In the genomic region with DNA sequence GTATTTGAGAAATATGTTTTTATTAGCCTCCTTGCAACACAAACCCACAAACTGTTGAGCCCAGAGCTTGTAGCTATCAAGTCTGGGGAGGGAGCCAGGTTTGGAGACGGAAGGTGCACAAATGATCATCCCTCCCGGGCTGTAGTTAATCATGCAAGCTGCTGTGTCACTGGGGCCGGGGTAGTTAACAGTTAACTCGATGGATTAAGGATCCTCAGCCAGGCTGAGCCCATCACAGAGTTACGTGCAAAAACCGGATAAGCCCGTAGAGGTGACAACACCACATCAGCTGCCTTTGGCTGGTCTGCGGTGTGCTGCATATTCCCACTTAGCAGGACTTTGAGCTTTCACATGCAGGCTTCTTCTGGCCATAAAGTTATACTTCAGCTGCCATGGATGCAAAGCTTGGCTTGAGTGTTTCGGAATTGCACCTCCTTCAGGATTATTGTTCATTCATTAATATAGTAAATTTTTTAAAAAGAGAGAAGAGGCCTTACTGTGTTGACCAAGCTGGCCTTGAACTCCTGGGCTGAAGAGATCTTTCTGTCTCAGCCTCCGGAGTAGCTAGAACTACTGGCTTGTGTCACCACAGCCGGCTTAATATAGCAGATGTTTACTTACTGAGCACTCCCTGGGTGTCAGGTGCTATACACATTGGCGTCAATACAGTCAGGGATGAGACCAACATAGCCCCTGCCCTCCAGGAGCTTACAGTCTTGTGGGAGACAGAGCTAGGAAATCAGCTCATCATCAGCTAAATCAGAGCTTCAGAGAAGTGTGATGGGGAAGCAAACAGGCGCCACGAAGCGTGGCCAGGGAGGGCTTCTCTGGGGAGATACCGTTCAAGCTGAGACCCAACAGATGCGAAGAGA, we compare ENCODE assay signal across 9 cellular contexts.
DNase-seq lines count a peak whose midpoint lies in the region; ATAC-seq and TF ChIP-seq lines count a peak whose summit lies in the region.
"Had no signal": no experiment of that assay in that cellular context is flagged by ENCODE, and none has a peak within 500 bp of the region (broad histone marks: within the 10 kb centered on the region; RNA-seq: fewer than 3 reads in every experiment).

No MANE protein-coding gene starts in this region.

- H3K27me3 ChIP-seq in Caco-2 (replicated peaks; ENCODE audit: control insufficient read depth, insufficient read depth, low read length) (no peaks in the 10 kb centered on the region), muscle layer of colon (ENCODE audit: control insufficient read depth in 1 of 2, insufficient read depth in 2 of 2, low read length in 2 of 2) (no peaks in the 10 kb centered on the region)

- POLR2A ChIA-PET in Caco-2 (lab: Charles Lee), result interaction anchor here (0.5 kb wide), 1 partner anchor 360 kb away, joined by 3 read pairs; no protein-coding TSS in a partner anchor

- ATAC-seq in HG03354 (IDR thresholded peaks at IDR 0.05; ENCODE audit: poor library complexity, severe bottlenecking, unreplicated experiment) (peak; percentile 37), HG02642 (IDR thresholded peaks at IDR 0.05; ENCODE audit: poor library complexity, unreplicated experiment) (no peak)

- intact Hi-C loops in Caco-2 (cut with micrococcal nuclease; ENCODE audit: unreplicated experiment), result loop anchor here (1.0 kb wide), 2 partner anchors 8 to 30 kb away; no protein-coding TSS in a partner anchor

- peak; percentile 87 to 93 for DNase-seq in Caco-2
- no peak for DNase-seq in caudate nucleus (lab: John Stamatoyannopoulos, UW)
- no peak for DNase-seq in NCI-H2081 (lab: John Stamatoyannopoulos, UW)
- DNase-seq in T-helper 9 cell, result no peak
- DNase-seq in SK-N-DZ (ENCODE audit: low spot score), result no peak
- DNase-seq: retina had no signal

- CTCF ChIA-PET in Caco-2 (lab: Charles Lee), result interaction anchor here (0.6 to 1.4 kb wide), 5 partner anchors 23 to 228 kb away, joined by 3 to 5 read pairs (median 3); no protein-coding TSS in a partner anchor

- no peaks in the 10 kb centered on the region for H3K9me3 Mint-ChIP-seq in Caco-2 (ENCODE audit: unreplicated experiment)

- H3K4me3 ChIP-seq in Caco-2 (ENCODE audit: low read depth, low read length) (no peak overlapping the region), muscle layer of colon (ENCODE audit: low read depth in 1 of 2, low read length in 2 of 2) (no peak overlapping the region)

- H3K27me3 Mint-ChIP-seq in Caco-2 (ENCODE audit: insufficient read depth, unreplicated experiment), result no peaks in the 10 kb centered on the region

- H3K9ac ChIP-seq in muscle layer of colon (ENCODE audit: low read length), result no peak overlapping the region

- H3K9me3 ChIP-seq in Caco-2, result no peaks in the 10 kb centered on the region
- no peaks in the 10 kb centered on the region for H3K9me3 ChIP-seq in muscle layer of colon (ENCODE audit: low read length)

- H3K36me3 ChIP-seq in Caco-2 (ENCODE audit: control insufficient read depth, insufficient read depth, low read length) (no peaks in the 10 kb centered on the region), muscle layer of colon (ENCODE audit: insufficient read depth, low read length) (no peaks in the 10 kb centered on the region)

- TF ChIP-seq CTCF in Caco-2 (IDR thresholded peaks at IDR 0.05; ENCODE audit: insufficient read depth in 1 of 2, low read depth in 1 of 2, low read length in 1 of 2, severe bottlenecking in 1 of 2, unreplicated experiment in 1 of 2), result no peak

- H3K36me3 Mint-ChIP-seq in Caco-2 (ENCODE audit: insufficient read depth, unreplicated experiment), result peaks cover 5% of the 10 kb centered on the region

- BruUV-seq in Caco-2 (replicated peaks; lab: Mats Ljungman, UMichigan), result TSS peak; percentile 82

- peaks cover 49% of the 10 kb centered on the region for H3K4me1 ChIP-seq in Caco-2
- peaks cover 41% of the 10 kb centered on the region for H3K4me1 ChIP-seq in muscle layer of colon (ENCODE audit: insufficient read depth, low read length)

- H3K27ac Mint-ChIP-seq in Caco-2 (ENCODE audit: unreplicated experiment), result peak overlapping the region; percentile 83

- H3K27ac ChIP-seq in caudate nucleus (ENCODE audit: low read depth, low read length) (peak overlapping the region; percentile 80), muscle layer of colon (ENCODE audit: low read depth, low read length) (peak overlapping the region; percentile 87)

- H3K4me1 Mint-ChIP-seq in Caco-2 (ENCODE audit: low read depth, unreplicated experiment), result peaks cover 19% of the 10 kb centered on the region

- peak overlapping the region; percentile 18 for H3K4me3 Mint-ChIP-seq in Caco-2 (ENCODE audit: unreplicated experiment)

Comparison
In these comparisons a context has a peak if more than half of its experiments do, and no peak if none do; other contexts are left out.
1. DNase-seq: peak in Caco-2 (2 of 2); none in caudate nucleus (0 of 61), NCI-H2081 (0 of 2), T-helper 9 cell (single experiment) and SK-N-DZ (single experiment).